Comparison of ENCODE assay signal across 1 cellular context in the genomic region with DNA sequence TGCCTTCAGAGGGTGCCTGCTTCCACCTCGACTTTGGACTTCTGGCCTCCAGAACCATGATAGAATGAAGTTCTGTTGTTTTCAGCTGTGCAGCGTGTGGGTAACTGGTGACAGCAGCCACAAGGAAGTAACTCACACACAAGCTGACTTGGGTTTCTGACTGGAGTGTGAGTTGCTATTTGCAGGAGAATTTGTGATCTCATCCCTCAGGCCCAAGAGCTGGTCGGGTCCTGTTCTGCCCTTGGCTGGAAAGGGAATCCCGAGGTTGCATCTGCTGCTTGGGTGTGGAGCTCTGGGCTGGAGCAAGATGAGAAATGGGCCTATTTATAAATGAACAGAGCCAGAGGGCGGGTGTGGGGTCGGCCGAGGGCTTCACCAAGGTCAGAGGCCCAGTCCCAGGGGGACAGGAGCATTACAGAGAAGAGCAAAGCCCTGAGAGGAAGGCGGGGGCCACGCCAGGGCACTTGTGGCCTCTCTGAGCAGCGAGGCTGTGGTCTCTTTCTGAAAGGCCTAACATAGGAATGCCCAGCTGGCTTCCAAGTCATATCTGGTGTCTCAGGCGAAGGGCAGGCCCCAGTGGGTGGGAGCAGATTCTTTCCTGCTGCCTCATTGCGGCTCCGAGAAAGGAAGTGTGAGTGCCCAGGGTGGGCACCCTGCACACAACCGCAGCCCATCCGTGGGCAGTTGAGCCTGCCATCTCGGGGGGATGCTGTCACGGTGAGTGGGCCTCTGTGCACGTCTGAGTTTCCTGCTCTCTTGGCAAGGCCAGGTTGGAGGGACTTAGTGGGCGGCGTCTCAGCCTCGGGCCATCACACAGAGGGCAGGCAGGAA.
TF ChIP-seq lines count a peak whose summit lies in the region.

No MANE protein-coding gene starts in this region.

TF ChIP-seq in K562, 482 proteins besides CTCF, POLR2A, EP300 and RAD21 (continued from another document):
- TF ChIP-seq, protein P1, sequence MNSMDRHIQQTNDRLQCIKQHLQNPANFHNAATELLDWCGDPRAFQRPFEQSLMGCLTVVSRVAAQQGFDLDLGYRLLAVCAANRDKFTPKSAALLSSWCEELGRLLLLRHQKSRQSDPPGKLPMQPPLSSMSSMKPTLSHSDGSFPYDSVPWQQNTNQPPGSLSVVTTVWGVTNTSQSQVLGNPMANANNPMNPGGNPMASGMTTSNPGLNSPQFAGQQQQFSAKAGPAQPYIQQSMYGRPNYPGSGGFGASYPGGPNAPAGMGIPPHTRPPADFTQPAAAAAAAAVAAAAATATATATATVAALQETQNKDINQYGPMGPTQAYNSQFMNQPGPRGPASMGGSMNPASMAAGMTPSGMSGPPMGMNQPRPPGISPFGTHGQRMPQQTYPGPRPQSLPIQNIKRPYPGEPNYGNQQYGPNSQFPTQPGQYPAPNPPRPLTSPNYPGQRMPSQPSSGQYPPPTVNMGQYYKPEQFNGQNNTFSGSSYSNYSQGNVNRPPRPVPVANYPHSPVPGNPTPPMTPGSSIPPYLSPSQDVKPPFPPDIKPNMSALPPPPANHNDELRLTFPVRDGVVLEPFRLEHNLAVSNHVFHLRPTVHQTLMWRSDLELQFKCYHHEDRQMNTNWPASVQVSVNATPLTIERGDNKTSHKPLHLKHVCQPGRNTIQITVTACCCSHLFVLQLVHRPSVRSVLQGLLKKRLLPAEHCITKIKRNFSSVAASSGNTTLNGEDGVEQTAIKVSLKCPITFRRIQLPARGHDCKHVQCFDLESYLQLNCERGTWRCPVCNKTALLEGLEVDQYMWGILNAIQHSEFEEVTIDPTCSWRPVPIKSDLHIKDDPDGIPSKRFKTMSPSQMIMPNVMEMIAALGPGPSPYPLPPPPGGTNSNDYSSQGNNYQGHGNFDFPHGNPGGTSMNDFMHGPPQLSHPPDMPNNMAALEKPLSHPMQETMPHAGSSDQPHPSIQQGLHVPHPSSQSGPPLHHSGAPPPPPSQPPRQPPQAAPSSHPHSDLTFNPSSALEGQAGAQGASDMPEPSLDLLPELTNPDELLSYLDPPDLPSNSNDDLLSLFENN (IDR thresholded peaks at IDR 0.05; ENCODE audit: low read depth in 2 of 2, low read length in 2 of 2) = no peak
